Comparison of ENCODE assay signal across 11 cellular contexts in genomic region chr4:133969202-133969873, GRCh38.
DNase-seq lines count a peak whose midpoint lies in the region; ATAC-seq and TF ChIP-seq lines count a peak whose summit lies in the region.
"Had no signal": no experiment of that assay in that cellular context is flagged by ENCODE, and none has a peak within 500 bp of the region (broad histone marks: within the 10 kb centered on the region; RNA-seq: fewer than 3 reads in every experiment).

No MANE protein-coding gene starts in this region.

- no peak overlapping the region for H3K4ac ChIP-seq in IMR-90 (ENCODE audit: low read depth, low read length)

- no peak overlapping the region for H3K27ac ChIP-seq in IMR-90 (ENCODE audit: insufficient read depth, low read length)
- H3K27ac ChIP-seq in GM23338 (ENCODE audit: low read depth), result no peak overlapping the region

- no peak overlapping the region for H2BK15ac ChIP-seq in IMR-90 (ENCODE audit: low read depth, low read length)

- H3K4me1 ChIP-seq in IMR-90 (ENCODE audit: control insufficient read depth, insufficient read depth, low read length) (no peaks in the 10 kb centered on the region), GM23338 (ENCODE audit: insufficient read depth) (no peaks in the 10 kb centered on the region)

- peaks cover 2% of the 10 kb centered on the region for H3K4me1 Mint-ChIP-seq in GM23338
- H3K4me1 Mint-ChIP-seq: CD14-positive monocyte had no signal

- no peak overlapping the region for H2BK20ac ChIP-seq in IMR-90 (ENCODE audit: low read depth, low read length)

- no TSS peak for BruUV-seq in IMR-90 (replicated peaks; lab: Mats Ljungman, UMichigan)

- H2AFZ ChIP-seq in IMR-90 (replicated peaks; ENCODE audit: low read length, poor library complexity), result no peak overlapping the region
- H2AFZ ChIP-seq in GM23338, result no peak overlapping the region; the same call in 1 of the 2 replicates

- H2BK120ac ChIP-seq in IMR-90 (ENCODE audit: low read depth, low read length), result no peak overlapping the region

- H3K4me3 ChIP-seq in AG10803 (ENCODE audit: low read length), result no peak overlapping the region
- no peak overlapping the region for H3K4me3 ChIP-seq in IMR-90 (ENCODE audit: insufficient read depth, low read depth, low read length)
- no peak overlapping the region for H3K4me3 ChIP-seq in GM23338

- in situ Hi-C loops in IMR-90 (cut with MboI; ENCODE audit: low sequenced_read_pairs), result no loop called here

- H3K4me2 ChIP-seq in IMR-90 (ENCODE audit: low read depth, low read length) (no peak overlapping the region), GM23338 (no peak overlapping the region)

- no peak overlapping the region for H3K23ac ChIP-seq in IMR-90 (ENCODE audit: low read depth, low read length)

- H3K4me3 Mint-ChIP-seq in GM23338, result no peak overlapping the region
- H3K4me3 Mint-ChIP-seq: CD14-positive monocyte had no signal

- dilution Hi-C loops in IMR-90 (cut with HindIII; ENCODE audit: low sequenced_read_pairs, unreplicated experiment), result no loop called here

- no peak overlapping the region for H3K18ac ChIP-seq in IMR-90 (ENCODE audit: low read depth, low read length)

- no peak overlapping the region for H4K5ac ChIP-seq in IMR-90 (ENCODE audit: low read depth, low read length)

- no peak overlapping the region for H3K9ac ChIP-seq in IMR-90 (ENCODE audit: low read depth, low read length)

- no peak overlapping the region for H4K91ac ChIP-seq in IMR-90 (ENCODE audit: insufficient read depth, low read depth, low read length)

- no peak overlapping the region for H3K56ac ChIP-seq in IMR-90 (ENCODE audit: extremely low read depth, insufficient read depth, low read length)

- H3K36me3 Mint-ChIP-seq in GM23338 (ENCODE audit: low read depth), result peaks cover 5% of the 10 kb centered on the region; the same call in 2 of the 3 replicates
- H3K36me3 Mint-ChIP-seq: CD14-positive monocyte had no signal

- no peak overlapping the region for H2AK9ac ChIP-seq in IMR-90 (replicated peaks; ENCODE audit: low read depth, low read length, poor library complexity)

- no peak overlapping the region for H4K8ac ChIP-seq in IMR-90 (ENCODE audit: low read depth in 2 of 2, low read length in 2 of 2)

- CTCF ChIA-PET in IMR-90 (lab: Yijun Ruan, JAX), result no interaction called here

- no peaks in the 10 kb centered on the region for H3K79me2 ChIP-seq in GM23338 (replicated peaks; ENCODE audit: insufficient read depth)

- no peaks in the 10 kb centered on the region for H3F3A ChIP-seq in GM23338 (replicated peaks; ENCODE audit: low read depth)

- 36 to 100% methylated on average over 2 of the region's 4 CpGs for WGBS in IMR-90 (ENCODE audit: extremely low coverage in 2 of 2, insufficient read length in 1 of 2), 2 experiments

- H3K9me3 Mint-ChIP-seq in GM23338, result peaks cover 10% of the 10 kb centered on the region

- H3K9me3 ChIP-seq in IMR-90 (ENCODE audit: control insufficient read depth, insufficient read depth, low read length), result no peaks in the 10 kb centered on the region

- TF ChIP-seq CTCF in AG10803 (conservative IDR thresholded peaks at IDR 0.05; ENCODE audit: low read length) (no peak), IMR-90 (conservative IDR thresholded peaks at IDR 0.05; ENCODE audit: low read depth, low read length) (no peak), GM23338 (conservative IDR thresholded peaks at IDR 0.05; ENCODE audit: low read depth in 2 of 2) (no peak)

- POLR2A ChIA-PET in IMR-90 (lab: Charles Lee; ENCODE audit: unreplicated experiment), result no interaction called here

- no peak overlapping the region for H3K14ac ChIP-seq in IMR-90 (replicated peaks; ENCODE audit: low read depth, low read length)

- no peaks in the 10 kb centered on the region for H3K27me3 Mint-ChIP-seq in GM23338 (ENCODE audit: insufficient read depth, low read depth, poor library complexity)

- no peak overlapping the region for H2BK5ac ChIP-seq in IMR-90 (ENCODE audit: low read depth, low read length, poor library complexity, severe bottlenecking)

- H3K27me3 ChIP-seq in IMR-90 (ENCODE audit: control insufficient read depth, insufficient read depth, low read length), result no peaks in the 10 kb centered on the region
- H3K27me3 ChIP-seq in GM23338 (ENCODE audit: insufficient read depth), result no peaks in the 10 kb centered on the region

- H2AK5ac ChIP-seq in IMR-90 (ENCODE audit: low read depth, low read length), result no peak overlapping the region

- intact Hi-C loops in IMR-90 (cut with micrococcal nuclease), result no loop called here

- DNase-seq in AG10803 (ENCODE audit: low read depth) (peak; percentile 1), IMR-90 (peak; percentile 20), RKO (ENCODE audit: low spot score) (peak; percentile 1), fibroblast of the conjunctiva (ENCODE audit: low read depth) (peak; percentile 13), GM23338 (ENCODE audit: low spot score) (no peak), germinal center (ENCODE audit: low spot score) (no peak)
- DNase-seq: dermis blood vessel endothelial cell, kidney had no signal

- ATAC-seq in IMR-90 (ENCODE audit: low read depth) (no peak), GM23338 (no peak), HG02798 (IDR thresholded peaks at IDR 0.05; ENCODE audit: poor library complexity, unreplicated experiment) (no peak), HG02588 (IDR thresholded peaks at IDR 0.05; ENCODE audit: unreplicated experiment) (no peak)

- H4K20me1 ChIP-seq in IMR-90 (ENCODE audit: insufficient read depth, low read length) (no peaks in the 10 kb centered on the region), GM23338 (replicated peaks; ENCODE audit: insufficient read depth) (no peaks in the 10 kb centered on the region)

- no peaks in the 10 kb centered on the region for H3K79me1 ChIP-seq in IMR-90 (ENCODE audit: low read depth in 1 of 2, low read length in 2 of 2)

- H3K36me3 ChIP-seq in IMR-90 (ENCODE audit: control insufficient read depth, insufficient read depth, low read length), result no peaks in the 10 kb centered on the region
- H3K36me3 ChIP-seq in GM23338 (ENCODE audit: insufficient read depth), result no peaks in the 10 kb centered on the region; the same call in none of the 2 replicates

- no peaks in the 10 kb centered on the region for H3K9me1 ChIP-seq in IMR-90 (ENCODE audit: insufficient read depth, low read length)

- peaks cover 4% of the 10 kb centered on the region; the same call in 1 of the 2 replicates for H3K9me2 ChIP-seq in GM23338 (ENCODE audit: insufficient read depth)

- no peak overlapping the region for H3K27ac Mint-ChIP-seq in GM23338
- H3K27ac Mint-ChIP-seq: CD14-positive monocyte had no signal

- TF ChIP-seq RAD21 in IMR-90 (IDR thresholded peaks at IDR 0.05; ENCODE audit: low read length), result no peak

- no peak for TF ChIP-seq POLR2A in IMR-90 (IDR thresholded peaks at IDR 0.05; ENCODE audit: low read depth, low read length)

TF ChIP-seq in IMR-90, 13 proteins besides CTCF, POLR2A, EP300 and RAD21:
- TF ChIP-seq SMC3 (IDR thresholded peaks at IDR 0.05; ENCODE audit: low read depth, low read length), result no peak
- TF ChIP-seq MAFK (IDR thresholded peaks at IDR 0.05; ENCODE audit: low read depth, low read length), result no peak
- TF ChIP-seq RFX5 (IDR thresholded peaks at IDR 0.05; ENCODE audit: low read depth, low read length), result no peak

TF ChIP-seq in GM23338, 12 proteins besides CTCF, POLR2A, EP300 and RAD21 (continues in another document):
- no peak for TF ChIP-seq JUNB (IDR thresholded peaks at IDR 0.05; ENCODE audit: unreplicated experiment)
- TF ChIP-seq EZH2phosphoT487 (IDR thresholded peaks at IDR 0.05; ENCODE audit: unreplicated experiment), result no peak
- TF ChIP-seq NANOG (IDR thresholded peaks at IDR 0.05; ENCODE audit: borderline replicate concordance), result no peak
- no peak for TF ChIP-seq CREB1 (CRISPR knock-in tag; IDR thresholded peaks at IDR 0.05; ENCODE audit: low read depth)
- no peak for TF ChIP-seq STAT1 (IDR thresholded peaks at IDR 0.05; ENCODE audit: unreplicated experiment)
- TF ChIP-seq, protein P1, sequence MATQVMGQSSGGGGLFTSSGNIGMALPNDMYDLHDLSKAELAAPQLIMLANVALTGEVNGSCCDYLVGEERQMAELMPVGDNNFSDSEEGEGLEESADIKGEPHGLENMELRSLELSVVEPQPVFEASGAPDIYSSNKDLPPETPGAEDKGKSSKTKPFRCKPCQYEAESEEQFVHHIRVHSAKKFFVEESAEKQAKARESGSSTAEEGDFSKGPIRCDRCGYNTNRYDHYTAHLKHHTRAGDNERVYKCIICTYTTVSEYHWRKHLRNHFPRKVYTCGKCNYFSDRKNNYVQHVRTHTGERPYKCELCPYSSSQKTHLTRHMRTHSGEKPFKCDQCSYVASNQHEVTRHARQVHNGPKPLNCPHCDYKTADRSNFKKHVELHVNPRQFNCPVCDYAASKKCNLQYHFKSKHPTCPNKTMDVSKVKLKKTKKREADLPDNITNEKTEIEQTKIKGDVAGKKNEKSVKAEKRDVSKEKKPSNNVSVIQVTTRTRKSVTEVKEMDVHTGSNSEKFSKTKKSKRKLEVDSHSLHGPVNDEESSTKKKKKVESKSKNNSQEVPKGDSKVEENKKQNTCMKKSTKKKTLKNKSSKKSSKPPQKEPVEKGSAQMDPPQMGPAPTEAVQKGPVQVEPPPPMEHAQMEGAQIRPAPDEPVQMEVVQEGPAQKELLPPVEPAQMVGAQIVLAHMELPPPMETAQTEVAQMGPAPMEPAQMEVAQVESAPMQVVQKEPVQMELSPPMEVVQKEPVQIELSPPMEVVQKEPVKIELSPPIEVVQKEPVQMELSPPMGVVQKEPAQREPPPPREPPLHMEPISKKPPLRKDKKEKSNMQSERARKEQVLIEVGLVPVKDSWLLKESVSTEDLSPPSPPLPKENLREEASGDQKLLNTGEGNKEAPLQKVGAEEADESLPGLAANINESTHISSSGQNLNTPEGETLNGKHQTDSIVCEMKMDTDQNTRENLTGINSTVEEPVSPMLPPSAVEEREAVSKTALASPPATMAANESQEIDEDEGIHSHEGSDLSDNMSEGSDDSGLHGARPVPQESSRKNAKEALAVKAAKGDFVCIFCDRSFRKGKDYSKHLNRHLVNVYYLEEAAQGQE (IDR thresholded peaks at IDR 0.05; ENCODE audit: unreplicated experiment), result no peak
- TF ChIP-seq, protein P2, sequence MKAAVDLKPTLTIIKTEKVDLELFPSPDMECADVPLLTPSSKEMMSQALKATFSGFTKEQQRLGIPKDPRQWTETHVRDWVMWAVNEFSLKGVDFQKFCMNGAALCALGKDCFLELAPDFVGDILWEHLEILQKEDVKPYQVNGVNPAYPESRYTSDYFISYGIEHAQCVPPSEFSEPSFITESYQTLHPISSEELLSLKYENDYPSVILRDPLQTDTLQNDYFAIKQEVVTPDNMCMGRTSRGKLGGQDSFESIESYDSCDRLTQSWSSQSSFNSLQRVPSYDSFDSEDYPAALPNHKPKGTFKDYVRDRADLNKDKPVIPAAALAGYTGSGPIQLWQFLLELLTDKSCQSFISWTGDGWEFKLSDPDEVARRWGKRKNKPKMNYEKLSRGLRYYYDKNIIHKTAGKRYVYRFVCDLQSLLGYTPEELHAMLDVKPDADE (IDR thresholded peaks at IDR 0.05), result no peak

Comparison
In these comparisons a context has a peak if more than half of its experiments do, and no peak if none do; other contexts are left out.
1. DNase-seq: peak in AG10803 (single experiment), IMR-90 (single experiment), RKO (single experiment) and fibroblast of the conjunctiva (single experiment); none in GM23338 (single experiment) and germinal center (single experiment).